30 cellular contexts compared by ENCODE assay signal in genomic region chr6:122248001-122248669, GRCh38.
"Had no signal": no experiment of that assay in that cellular context is flagged by ENCODE, and none has a peak within 500 bp of the region (broad histone marks: within the 10 kb centered on the region; RNA-seq: fewer than 3 reads in every experiment).

No MANE protein-coding gene starts in this region.

- H3K27me3 Mint-ChIP-seq: activated CD4-positive, alpha-beta memory T cell treated with anti-CD3 and anti-CD28 coated beads, Interleukin-2, amount 10 ng/mL, durations not matched to agents 7 days and 5 days; activated CD4-positive, alpha-beta T cell treated with anti-CD3 and anti-CD28 coated beads, Interleukin-2, amount 10 ng/mL, durations not matched to agents 7 days and 5 days; activated naive CD4-positive, alpha-beta T cell treated with anti-CD3 and anti-CD28 coated beads, Interleukin-2, amount 50 U/mL, for 24 hours; activated naive CD8-positive, alpha-beta T cell treated with anti-CD3 and anti-CD28 coated beads for 36 hours; activated naive CD8-positive, alpha-beta T cell treated with anti-CD3 and anti-CD28 coated beads, Interleukin-2, amount 50 U/mL, for 24 hours; activated T-helper 17 cell treated with anti-CD3 and anti-CD28 coated beads, Interleukin-2, amount 50 U/mL, for 72 hours; effector memory CD8-positive, alpha-beta T cell had no signal

- H3K9me3 ChIP-seq: body of pancreas, esophagus squamous epithelium had no signal

- H3K36me3 ChIP-seq: adrenal gland, esophagus squamous epithelium had no signal

- ATAC-seq: activated naive CD8-positive, alpha-beta T cell treated with anti-CD3 and anti-CD28 coated beads, Interleukin-2, amount 50 U/mL, for 24 hours; activated T-cell treated with anti-CD3 and anti-CD28 coated beads, Interleukin-2, amount 50 U/mL, for 4 hours; activated T-helper 17 cell treated with anti-CD3 and anti-CD28 coated beads, Interleukin-2, amount 50 U/mL, for 72 hours; body of pancreas; effector memory CD8-positive, alpha-beta T cell had no signal

- H3K27ac ChIP-seq: adrenal gland, body of pancreas, epithelial cell of prostate, esophagus squamous epithelium had no signal

- H3K4me3 ChIP-seq: adrenal gland, body of pancreas, esophagus squamous epithelium had no signal

- H3K4me3 Mint-ChIP-seq: activated CD4-positive, alpha-beta memory T cell treated with anti-CD3 and anti-CD28 coated beads, Interleukin-2, amount 10 ng/mL, durations not matched to agents 7 days and 5 days; activated CD4-positive, alpha-beta T cell treated with anti-CD3 and anti-CD28 coated beads, Interleukin-2, amount 10 ng/mL, durations not matched to agents 7 days and 5 days; activated naive CD4-positive, alpha-beta T cell treated with anti-CD3 and anti-CD28 coated beads, Interleukin-2, amount 50 U/mL, for 24 hours; activated naive CD8-positive, alpha-beta T cell treated with anti-CD3 and anti-CD28 coated beads for 36 hours; activated naive CD8-positive, alpha-beta T cell treated with anti-CD3 and anti-CD28 coated beads, Interleukin-2, amount 50 U/mL, for 24 hours; activated T-cell treated with anti-CD3 and anti-CD28 coated beads, Interleukin-2, amount 50 U/mL, for 4 hours; activated T-helper 17 cell treated with anti-CD3 and anti-CD28 coated beads, Interleukin-2, amount 50 U/mL, for 72 hours; effector memory CD8-positive, alpha-beta T cell had no signal

- H3K4me1 Mint-ChIP-seq: activated CD4-positive, alpha-beta memory T cell treated with anti-CD3 and anti-CD28 coated beads, Interleukin-2, amount 10 ng/mL, durations not matched to agents 7 days and 5 days; activated CD4-positive, alpha-beta T cell treated with anti-CD3 and anti-CD28 coated beads, Interleukin-2, amount 10 ng/mL, durations not matched to agents 7 days and 5 days; activated naive CD4-positive, alpha-beta T cell treated with anti-CD3 and anti-CD28 coated beads, Interleukin-2, amount 50 U/mL, for 24 hours; activated naive CD8-positive, alpha-beta T cell treated with anti-CD3 and anti-CD28 coated beads for 36 hours; activated naive CD8-positive, alpha-beta T cell treated with anti-CD3 and anti-CD28 coated beads, Interleukin-2, amount 50 U/mL, for 24 hours; activated T-helper 17 cell treated with anti-CD3 and anti-CD28 coated beads, Interleukin-2, amount 50 U/mL, for 72 hours had no signal

- H3K27me3 ChIP-seq: adrenal gland, body of pancreas, esophagus squamous epithelium had no signal

- H3K27ac Mint-ChIP-seq: activated CD4-positive, alpha-beta memory T cell treated with anti-CD3 and anti-CD28 coated beads, Interleukin-2, amount 10 ng/mL, durations not matched to agents 7 days and 5 days; activated CD4-positive, alpha-beta T cell treated with anti-CD3 and anti-CD28 coated beads, Interleukin-2, amount 10 ng/mL, durations not matched to agents 7 days and 5 days; activated naive CD4-positive, alpha-beta T cell treated with anti-CD3 and anti-CD28 coated beads, Interleukin-2, amount 50 U/mL, for 24 hours; activated naive CD8-positive, alpha-beta T cell treated with anti-CD3 and anti-CD28 coated beads for 36 hours; activated naive CD8-positive, alpha-beta T cell treated with anti-CD3 and anti-CD28 coated beads, Interleukin-2, amount 50 U/mL, for 24 hours; activated T-helper 17 cell treated with anti-CD3 and anti-CD28 coated beads, Interleukin-2, amount 50 U/mL, for 72 hours; effector memory CD8-positive, alpha-beta T cell had no signal

- DNase-seq: activated CD4-positive, alpha-beta memory T cell treated with anti-CD3 and anti-CD28 coated beads, Interleukin-2, amount 10 ng/mL, durations not matched to agents 7 days and 5 days; activated CD4-positive, alpha-beta T cell treated with anti-CD3 and anti-CD28 coated beads for 1 hour; activated CD4-positive, alpha-beta T cell treated with anti-CD3 and anti-CD28 coated beads for 4 hours; activated CD4-positive, alpha-beta T cell treated with anti-CD3 and anti-CD28 coated beads, Interleukin-2, amount 10 ng/mL, durations not matched to agents 7 days and 5 days; activated CD4-positive, alpha-beta T cell treated with anti-CD3 and anti-CD28 coated beads, Interleukin-2, amount 50 U/mL, for 4 hours; activated CD4-positive, CD25-positive, alpha-beta regulatory T cell; activated CD8-positive, alpha-beta memory T cell treated with anti-CD3 and anti-CD28 coated beads, Interleukin-2, amount 50 U/mL, for 48 hours; activated effector memory CD4-positive, alpha-beta T cell treated with Interleukin-2 at 50 U/mL for 16 hours; activated gamma-delta T cell treated with Interleukin-2 at 50 U/mL for 16 hours; activated naive CD4-positive, alpha-beta T cell treated with Interleukin-2 at 50 U/mL for 16 hours; activated naive CD8-positive, alpha-beta T cell treated with anti-CD3 and anti-CD28 coated beads for 36 hours; activated naive CD8-positive, alpha-beta T cell treated with anti-CD3 and anti-CD28 coated beads, Interleukin-2, amount 50 U/mL, for 24 hours; activated T-cell treated with anti-CD3 and anti-CD28 coated beads, Interleukin-2, amount 50 U/mL, for 4 hours; adrenal gland; amygdala; aorta; body of pancreas; caudate nucleus; cortex of kidney; dermis blood vessel endothelial cell; effector CD4-positive, alpha-beta T cell; effector memory CD8-positive, alpha-beta T cell; esophagus squamous epithelium; foreskin melanocyte; T-helper 2 cell had no signal

- FAIRE-seq: colon, endothelial cell of umbilical vein had no signal

- H3K4me1 ChIP-seq: adrenal gland, body of pancreas, esophagus squamous epithelium had no signal

- H3K36me3 Mint-ChIP-seq: activated naive CD8-positive, alpha-beta T cell treated with anti-CD3 and anti-CD28 coated beads for 36 hours had no signal
